15 cellular contexts compared by ENCODE assay signal in the genomic region with DNA sequence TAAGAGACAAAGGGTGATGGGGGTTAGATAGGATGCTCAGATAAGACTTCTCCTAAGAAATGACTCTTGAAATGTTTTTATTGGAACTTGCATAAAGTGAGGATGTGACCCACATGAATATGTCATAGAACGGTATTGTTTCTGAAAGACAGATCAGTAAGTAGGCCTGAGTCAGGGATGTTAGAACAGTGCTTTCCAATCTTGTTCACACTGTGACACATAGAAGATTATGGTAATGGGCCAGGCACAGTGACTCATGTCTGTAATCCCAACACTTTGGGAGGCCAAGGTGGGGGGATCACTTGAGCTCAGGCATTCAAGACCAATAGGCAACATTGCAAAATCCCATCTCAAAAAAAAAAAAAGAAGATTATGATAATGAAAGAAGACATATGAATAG. TPM values are rescaled to one million over a fixed set of nuclear protein-coding genes. Genes with fewer than 3 reads are reported as not detected.
DNase-seq lines count a peak whose midpoint lies in the region; ATAC-seq and TF ChIP-seq lines count a peak whose summit lies in the region.
"Had no signal": no experiment of that assay in that cellular context is flagged by ENCODE, and none has a peak within 500 bp of the region (broad histone marks: within the 10 kb centered on the region; RNA-seq: fewer than 3 reads in every experiment).

No MANE protein-coding gene starts in this region.

- ATAC-seq in GM21526 (IDR thresholded peaks at IDR 0.05; ENCODE audit: low FRiP score, unreplicated experiment) (no peak), HG02981 (IDR thresholded peaks at IDR 0.05; ENCODE audit: unreplicated experiment) (no peak)
- ATAC-seq: CD8-positive, alpha-beta T cell; HCT116; K562; Right ventricle myocardium inferior had no signal

- H4K20me1 ChIP-seq in osteoblast (ENCODE audit: insufficient read depth, low read length), result no peaks in the 10 kb centered on the region

- H3K27me3 ChIP-seq in osteoblast (ENCODE audit: insufficient read depth, low read length), result no peaks in the 10 kb centered on the region

- H3K4me2 ChIP-seq in osteoblast (ENCODE audit: insufficient read depth, low read length), result no peak overlapping the region

- no peak overlapping the region for H2AFZ ChIP-seq in osteoblast (ENCODE audit: low read length)

- TF ChIP-seq CTCF in cardiac fibroblast (IDR thresholded peaks at IDR 0.05; ENCODE audit: low read depth, low read length), result no peak
- no peak for TF ChIP-seq CTCF in osteoblast (IDR thresholded peaks at IDR 0.05; ENCODE audit: extremely low read depth, low read depth, low read length)

- no peaks in the 10 kb centered on the region for H3K79me2 ChIP-seq in osteoblast (ENCODE audit: insufficient read depth, low read length)

- H3K4me1 ChIP-seq in osteoblast (ENCODE audit: insufficient read depth, low read length), result no peaks in the 10 kb centered on the region

- no peak overlapping the region for H3K4me3 ChIP-seq in cardiac fibroblast (replicated peaks in 1 of 2; ENCODE audit: low read depth in 2 of 2, low read length in 2 of 2)
- no peak overlapping the region for H3K4me3 ChIP-seq in osteoblast (ENCODE audit: insufficient read depth, low read length)
- H3K4me3 ChIP-seq: K562, SK-N-MC had no signal

- H3K27ac ChIP-seq in osteoblast (ENCODE audit: low read depth, low read length), result no peak overlapping the region
- H3K27ac ChIP-seq: SK-N-MC had no signal

- H3K36me3 ChIP-seq in osteoblast (ENCODE audit: insufficient read depth, low read length), result no peaks in the 10 kb centered on the region

- DNase-seq in EH (ENCODE audit: low read depth) (peak; percentile 4), MV-4-11 (lab: John Stamatoyannopoulos, UW) (peak; percentile 17), cardiac fibroblast (ENCODE audit: low read depth in 2 of 2) (peak; percentile 8 to 70), osteoblast (ENCODE audit: insufficient read length, low spot score, missing footprints) (peak; percentile 48), HUDEP-2 (lab: John Stamatoyannopoulos, UW; ENCODE audit: unreplicated experiment in 76 of 76) (no peak)
- DNase-seq: CD8-positive, alpha-beta T cell; EL; NCI-H1092 treated with DMSO at 0.1 percent for 48 hours; NCI-H1694 had no signal

- no peaks in the 10 kb centered on the region for H3K9me3 ChIP-seq in osteoblast (ENCODE audit: low read depth, low read length)

RNA-seq across cellular contexts. Expression of gene FMO4, which starts 32.9 kb away (rescaled TPM):
- total RNA-seq in osteoblast, result 3.6 and 8.5 TPM in 2 replicates

Comparison
In these comparisons a context has a peak if more than half of its experiments do, and no peak if none do; other contexts are left out.
1. DNase-seq: peak in EH (single experiment), MV-4-11 (single experiment), cardiac fibroblast (2 of 2) and osteoblast (single experiment); none in HUDEP-2 (0 of 76).